Comparison of ENCODE assay signal across 19 cellular contexts in the genomic region with DNA sequence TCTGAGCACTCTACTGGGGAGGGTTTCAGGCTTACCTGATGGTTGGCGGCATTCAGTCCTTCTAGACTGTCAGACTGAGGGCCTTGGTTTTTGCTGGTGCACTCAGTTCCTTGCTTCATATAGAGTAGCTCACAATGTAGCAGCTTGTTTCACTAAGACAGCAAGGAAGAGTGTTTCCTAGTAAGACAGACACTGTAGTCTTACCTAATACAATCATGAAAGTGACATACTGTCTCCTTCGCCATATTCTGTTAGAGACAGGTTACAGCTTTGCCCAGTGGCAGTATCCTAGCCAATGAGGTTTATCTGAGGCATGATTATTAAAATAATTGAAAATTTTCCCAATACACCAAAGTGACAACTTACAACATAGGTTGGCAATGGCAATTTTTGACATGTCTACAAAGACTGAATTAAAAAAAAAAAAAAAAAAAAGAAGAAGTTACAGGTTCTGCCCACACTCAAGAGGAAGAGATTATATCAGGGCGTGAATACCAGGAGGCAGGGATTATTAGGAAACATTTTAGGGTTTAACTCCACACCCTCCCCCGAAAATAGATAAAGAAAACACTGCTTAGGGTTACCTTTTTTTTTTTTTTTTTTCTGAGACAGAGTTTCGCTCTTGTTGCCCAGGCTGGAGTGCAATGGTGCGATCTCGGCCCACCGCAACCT.
DNase-seq lines count a peak whose midpoint lies in the region; ATAC-seq and TF ChIP-seq lines count a peak whose summit lies in the region.
"Had no signal": no experiment of that assay in that cellular context is flagged by ENCODE, and none has a peak within 500 bp of the region (broad histone marks: within the 10 kb centered on the region; RNA-seq: fewer than 3 reads in every experiment).

No MANE protein-coding gene starts in this region.

- H3K9me2 ChIP-seq in SK-N-SH: no peaks in the 10 kb centered on the region

- peaks cover 14 to 25% of the 10 kb centered on the region in 2 experiments for H3K4me1 ChIP-seq in SK-N-SH (ENCODE audit: control insufficient read depth in 1 of 2, insufficient read depth in 2 of 2, low read depth in 1 of 2, low read length in 1 of 2)
- peaks cover 0 to 7% of the 10 kb centered on the region in 2 donors for H3K4me1 ChIP-seq in ascending aorta
- peaks cover 24 to 33% of the 10 kb centered on the region in 2 donors for H3K4me1 ChIP-seq in gastrocnemius medialis
- no peaks in the 10 kb centered on the region for H3K4me1 ChIP-seq in breast epithelium
- no peaks in the 10 kb centered on the region for H3K4me1 ChIP-seq in aorta (ENCODE audit: control insufficient read depth in 1 of 2, insufficient read depth in 2 of 2, low read length in 2 of 2)

- no peak overlapping the region for H3K4me3 ChIP-seq in SK-N-SH (ENCODE audit: low read depth in 2 of 2, low read length in 1 of 2)
- no peak overlapping the region for H3K4me3 ChIP-seq in ascending aorta
- H3K4me3 ChIP-seq in gastrocnemius medialis: no peak overlapping the region
- H3K4me3 ChIP-seq in breast epithelium: no peak overlapping the region
- no peak overlapping the region for H3K4me3 ChIP-seq in aorta (ENCODE audit: low read length in 2 of 2)
- H3K4me3 ChIP-seq: skin epidermis, upper lobe of left lung had no signal

- no peak overlapping the region for H3K9ac ChIP-seq in SK-N-SH

- no peak overlapping the region for H3K4me2 ChIP-seq in SK-N-SH

- TF ChIP-seq POLR2A in gastrocnemius medialis (IDR thresholded peaks at IDR 0.05) (no peak), breast epithelium (IDR thresholded peaks at IDR 0.05) (no peak)

- H3K27ac ChIP-seq in SK-N-SH (ENCODE audit: low read depth in 2 of 2, low read length in 1 of 2) (peak overlapping the region; percentile 88 to 100; a peak in 3 of 4 replicates), ascending aorta (peak overlapping the region; percentile 31 to 44), gastrocnemius medialis (peak overlapping the region; percentile 69 to 92 (median 79)), breast epithelium (no peak overlapping the region), aorta (ENCODE audit: low read depth in 1 of 2, low read length in 2 of 2) (no peak overlapping the region)
- H3K27ac ChIP-seq: 22Rv1 had no signal

- no peak for TF ChIP-seq RAD21 in SK-N-SH (IDR thresholded peaks at IDR 0.05; ENCODE audit: low read length)

- H3K36me3 ChIP-seq in SK-N-SH (replicated peaks in 1 of 2; ENCODE audit: control insufficient read depth in 1 of 2, insufficient read depth in 2 of 2, low read length in 1 of 2): peaks cover 0 to 20% of the 10 kb centered on the region in 2 experiments
- H3K36me3 ChIP-seq in ascending aorta: peaks cover 0 to 4% of the 10 kb centered on the region in 2 donors
- H3K36me3 ChIP-seq in gastrocnemius medialis: no peaks in the 10 kb centered on the region
- H3K36me3 ChIP-seq in breast epithelium: no peaks in the 10 kb centered on the region
- H3K36me3 ChIP-seq in aorta (ENCODE audit: control insufficient read depth in 1 of 2, insufficient read depth in 2 of 2, low read length in 1 of 2): no peaks in the 10 kb centered on the region

- in situ Hi-C loops in gastrocnemius medialis (cut with MboI; ENCODE audit: low sequenced_read_pairs in 4 of 4): loop anchor here in 3 of 4 donors (10.0 to 25.0 kb wide), 3 partner anchors 143 to 175 kb away; a partner anchor contains a TSS

- H4K20me1 ChIP-seq in SK-N-SH (ENCODE audit: insufficient read depth): no peaks in the 10 kb centered on the region

- peaks cover 32% of the 10 kb centered on the region for H3F3A ChIP-seq in SK-N-SH (replicated peaks; ENCODE audit: insufficient read depth)

- no peak overlapping the region for H2AFZ ChIP-seq in SK-N-SH (ENCODE audit: low read depth)

- ATAC-seq in SK-N-SH treated with all-trans-retinoic acid at 6 μM for 48 hours: no peak
- no peak for ATAC-seq in gastrocnemius medialis
- no peak for ATAC-seq in aorta (ENCODE audit: low FRiP score)
- no peak for ATAC-seq in GM18511 (IDR thresholded peaks at IDR 0.05; ENCODE audit: unreplicated experiment)
- ATAC-seq: stimulated activated naive CD8-positive, alpha-beta T cell treated with anti-CD3 and anti-CD28 coated beads, Interleukin-15, amount 100 ng/mL, for 72 hours had no signal

- POLR2A ChIA-PET in SK-N-SH (lab: Yijun Ruan, JAX): interaction anchor here (0.6 to 2.4 kb wide), 4 partner anchors 67 to 433 kb away, joined by 3 to 14 read pairs (median 3); a partner anchor contains a TSS

- TF ChIP-seq CTCF in SK-N-SH (IDR thresholded peaks at IDR 0.05) (no peak), ascending aorta (IDR thresholded peaks at IDR 0.05) (no peak), gastrocnemius medialis (IDR thresholded peaks at IDR 0.05 in 4 of 5, conservative IDR thresholded peaks at IDR 0.05 in 1 of 5) (no peak), breast epithelium (IDR thresholded peaks at IDR 0.05) (no peak)

- WGBS in SK-N-SH (ENCODE audit: low lambda C conversion rate): 99% methylated on average over 7 of the region's 8 CpGs
- 95 to 98% methylated on average over 8 of the region's 8 CpGs for WGBS in aorta, 2 donors

- intact Hi-C loops in ascending aorta (cut with DNase I) (no loop called here), gastrocnemius medialis (cut with DNase I; ENCODE audit: low total_unique reads) (loop anchor here (5.0 kb wide), 1 partner anchor 420 kb away; no protein-coding TSS in a partner anchor), breast epithelium (cut with DNase I; ENCODE audit: low total_unique reads) (no loop called here), aorta (cut with DNase I) (loop anchor here in 1 of 2 donors (10.0 kb wide), 2 partner anchors 113 to 423 kb away; a partner anchor contains a TSS)

- CTCF ChIA-PET in SK-N-SH (lab: Yijun Ruan, JAX): interaction anchor here (0.9 to 5.8 kb wide), 3 partner anchors 67 to 425 kb away, joined by 3 to 40 read pairs (median 28); a partner anchor contains a TSS

- H3K27me3 ChIP-seq in SK-N-SH (ENCODE audit: insufficient read depth) (no peaks in the 10 kb centered on the region), ascending aorta (no peaks in the 10 kb centered on the region), gastrocnemius medialis (no peaks in the 10 kb centered on the region), breast epithelium (no peaks in the 10 kb centered on the region), aorta (ENCODE audit: control insufficient read depth in 1 of 2, insufficient read depth in 2 of 2, low read length in 1 of 2) (no peaks in the 10 kb centered on the region)
- H3K27me3 ChIP-seq: upper lobe of left lung had no signal

- H3K9me3 ChIP-seq in SK-N-SH (no peaks in the 10 kb centered on the region), ascending aorta (no peaks in the 10 kb centered on the region), gastrocnemius medialis (no peaks in the 10 kb centered on the region), breast epithelium (no peaks in the 10 kb centered on the region), aorta (ENCODE audit: control insufficient read depth, low read length) (no peaks in the 10 kb centered on the region)
- H3K9me3 ChIP-seq: upper lobe of left lung had no signal

- H3K79me2 ChIP-seq in SK-N-SH (ENCODE audit: insufficient read depth): peaks cover 48% of the 10 kb centered on the region

- no peak for TF ChIP-seq EP300 in SK-N-SH (IDR thresholded peaks at IDR 0.05; ENCODE audit: borderline replicate concordance in 1 of 2, low read depth in 1 of 2, low read length in 1 of 2)

- DNase-seq in SK-N-SH (no peak), NOMO-1 treated with dmso at 0.1 percent for 144 hours (lab: John Stamatoyannopoulos, UW; ENCODE audit: unreplicated experiment) (peak; percentile 45), ascending aorta (ENCODE audit: low spot score in 2 of 2) (no peak), gastrocnemius medialis (no peak), breast epithelium (ENCODE audit: low spot score in 2 of 2) (no peak), aorta (no peak)
- DNase-seq: activated CD4-positive, CD25-positive, alpha-beta regulatory T cell; activated CD8-positive, alpha-beta memory T cell treated with anti-CD3 and anti-CD28 coated beads for 24 hours; dermis blood vessel endothelial cell; NCI-H1694 treated with DMSO at 0.1 percent for 48 hours; NCI-H345; nephron progenitor cell; RPMI8226; stimulated activated naive CD8-positive, alpha-beta T cell treated with anti-CD3 and anti-CD28 coated beads, Interleukin-15, amount 100 ng/mL, for 72 hours; upper lobe of left lung had no signal

TF ChIP-seq in SK-N-SH, 30 proteins besides CTCF, POLR2A, EP300 and RAD21:
- TF ChIP-seq, protein P1, sequence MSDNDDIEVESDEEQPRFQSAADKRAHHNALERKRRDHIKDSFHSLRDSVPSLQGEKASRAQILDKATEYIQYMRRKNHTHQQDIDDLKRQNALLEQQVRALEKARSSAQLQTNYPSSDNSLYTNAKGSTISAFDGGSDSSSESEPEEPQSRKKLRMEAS (IDR thresholded peaks at IDR 0.05; ENCODE audit: low read depth): no peak
- TF ChIP-seq RFX5 (IDR thresholded peaks at IDR 0.05; ENCODE audit: low read length): peak; percentile 53; the same call in 1 of the 2 replicates

TF ChIP-seq in SK-N-SH treated with all-trans-retinoic acid at 6 μM for 48 hours, 23 proteins besides CTCF, POLR2A, EP300 and RAD21 (continues in another document):
- TF ChIP-seq CSDC2 (CRISPR knock-in tag; IDR thresholded peaks at IDR 0.05) (no peak), SNAI2 (CRISPR knock-in tag; IDR thresholded peaks at IDR 0.05) (no peak), GLIS3 (CRISPR knock-in tag; IDR thresholded peaks at IDR 0.05) (no peak), ZNF8 (CRISPR knock-in tag; IDR thresholded peaks at IDR 0.05) (no peak), PPARA (CRISPR knock-in tag; IDR thresholded peaks at IDR 0.05; ENCODE audit: borderline replicate concordance) (no peak)
- TF ChIP-seq, protein P2, sequence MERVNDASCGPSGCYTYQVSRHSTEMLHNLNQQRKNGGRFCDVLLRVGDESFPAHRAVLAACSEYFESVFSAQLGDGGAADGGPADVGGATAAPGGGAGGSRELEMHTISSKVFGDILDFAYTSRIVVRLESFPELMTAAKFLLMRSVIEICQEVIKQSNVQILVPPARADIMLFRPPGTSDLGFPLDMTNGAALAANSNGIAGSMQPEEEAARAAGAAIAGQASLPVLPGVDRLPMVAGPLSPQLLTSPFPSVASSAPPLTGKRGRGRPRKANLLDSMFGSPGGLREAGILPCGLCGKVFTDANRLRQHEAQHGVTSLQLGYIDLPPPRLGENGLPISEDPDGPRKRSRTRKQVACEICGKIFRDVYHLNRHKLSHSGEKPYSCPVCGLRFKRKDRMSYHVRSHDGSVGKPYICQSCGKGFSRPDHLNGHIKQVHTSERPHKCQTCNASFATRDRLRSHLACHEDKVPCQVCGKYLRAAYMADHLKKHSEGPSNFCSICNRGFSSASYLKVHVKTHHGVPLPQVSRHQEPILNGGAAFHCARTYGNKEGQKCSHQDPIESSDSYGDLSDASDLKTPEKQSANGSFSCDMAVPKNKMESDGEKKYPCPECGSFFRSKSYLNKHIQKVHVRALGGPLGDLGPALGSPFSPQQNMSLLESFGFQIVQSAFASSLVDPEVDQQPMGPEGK (CRISPR knock-in tag; IDR thresholded peaks at IDR 0.05; ENCODE audit: borderline replicate concordance): no peak

Comparison
In these comparisons a context has a peak if more than half of its experiments do, and no peak if none do; other contexts are left out.
1. H3K27ac ChIP-seq: peak in SK-N-SH (2 of 2), ascending aorta (2 of 2) and gastrocnemius medialis (4 of 4); none in breast epithelium (0 of 2) and aorta (0 of 2).